ENCODE assay signal across 23 cellular contexts in the genomic region with DNA sequence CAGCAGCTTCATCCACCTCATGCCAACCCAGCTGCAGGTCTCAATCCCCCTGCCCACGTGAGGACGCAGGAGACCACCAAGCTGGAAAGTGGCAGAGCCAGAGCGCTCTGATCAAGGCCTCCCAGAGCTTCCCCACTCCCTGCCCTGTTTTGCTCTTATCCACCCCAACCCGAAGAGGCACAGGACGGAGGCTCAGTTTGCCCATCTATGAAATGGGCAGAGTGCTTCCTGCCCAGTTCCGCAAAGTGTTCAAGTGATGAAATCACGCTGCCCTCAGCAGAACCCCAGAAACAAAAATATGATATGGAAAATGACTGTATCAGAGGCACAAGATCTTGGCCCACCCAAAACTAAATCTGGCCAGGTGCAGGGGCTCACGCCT. TPM values are rescaled to one million over a fixed set of nuclear protein-coding genes. Genes with fewer than 3 reads are reported as not detected.
"Had no signal": no experiment of that assay in that cellular context is flagged by ENCODE, and none has a peak within 500 bp of the region (broad histone marks: within the 10 kb centered on the region; RNA-seq: fewer than 3 reads in every experiment).

No MANE protein-coding gene starts in this region.

- H3K27ac ChIP-seq: cardiac muscle cell, heart left ventricle, left ventricle myocardium inferior, prostate gland, right atrium auricular region, suprapubic skin had no signal

- H3K4me3 ChIP-seq: adrenal gland, cardiac muscle cell, heart left ventricle, left ventricle myocardium inferior, prostate gland, right atrium auricular region, suprapubic skin had no signal

- DNase-seq: activated CD4-positive, CD25-positive, alpha-beta regulatory T cell treated with anti-CD3 and anti-CD28 coated beads, Interleukin-2, amount 50 U/mL, for 72 hours; activated CD8-positive, alpha-beta memory T cell treated with anti-CD3 and anti-CD28 coated beads for 24 hours; activated CD8-positive, alpha-beta memory T cell treated with anti-CD3 and anti-CD28 coated beads, Interleukin-2, amount 50 U/mL, for 48 hours; activated gamma-delta T cell; activated T-cell treated with anti-CD3 and anti-CD28 coated beads, Interleukin-2, amount 50 U/mL, for 72 hours; left ventricle myocardium inferior; nephron progenitor cell; occipital lobe had no signal

- H3K27ac Mint-ChIP-seq: activated naive CD4-positive, alpha-beta T cell treated with anti-CD3 and anti-CD28 coated beads, Interleukin-2, amount 50 U/mL, for 72 hours; activated T-cell treated with anti-CD3 and anti-CD28 coated beads, Interleukin-2, amount 50 U/mL, for 72 hours; nephron progenitor cell; stimulated activated naive CD8-positive, alpha-beta T cell treated with anti-CD3 and anti-CD28 coated beads, Interleukin-15, Interleukin-2, amounts not matched to agents 100 ng/mL and 50 ng/mL, for 24 hours had no signal

- H3K9me3 ChIP-seq: adrenal gland, heart left ventricle, left ventricle myocardium inferior, prostate gland, right atrium auricular region, suprapubic skin had no signal

- H3K36me3 ChIP-seq: cardiac muscle cell, prostate gland had no signal

- H3K27me3 ChIP-seq: adrenal gland, cardiac muscle cell, heart left ventricle, right atrium auricular region, suprapubic skin had no signal

- H3K4me1 Mint-ChIP-seq: nephron progenitor cell had no signal

- FAIRE-seq: endometrium, frontal cortex had no signal

- H3K36me3 Mint-ChIP-seq: activated naive CD4-positive, alpha-beta T cell treated with anti-CD3 and anti-CD28 coated beads, Interleukin-2, amount 50 U/mL, for 72 hours had no signal

- H3K4me3 Mint-ChIP-seq: activated T-cell treated with anti-CD3 and anti-CD28 coated beads, Interleukin-2, amount 50 U/mL, for 72 hours; nephron progenitor cell; stimulated activated naive CD8-positive, alpha-beta T cell treated with anti-CD3 and anti-CD28 coated beads, Interleukin-15, Interleukin-2, amounts not matched to agents 100 ng/mL and 50 ng/mL, for 24 hours had no signal

- H3K9me3 Mint-ChIP-seq: activated naive CD4-positive, alpha-beta T cell treated with anti-CD3 and anti-CD28 coated beads, Interleukin-2, amount 50 U/mL, for 72 hours; activated T-cell treated with anti-CD3 and anti-CD28 coated beads, Interleukin-2, amount 50 U/mL, for 72 hours; nephron progenitor cell; stimulated activated naive CD8-positive, alpha-beta T cell treated with anti-CD3 and anti-CD28 coated beads, Interleukin-15, Interleukin-2, amounts not matched to agents 100 ng/mL and 50 ng/mL, for 24 hours had no signal

- H3K27me3 Mint-ChIP-seq: stimulated activated naive CD8-positive, alpha-beta T cell treated with anti-CD3 and anti-CD28 coated beads, Interleukin-15, Interleukin-2, amounts not matched to agents 100 ng/mL and 50 ng/mL, for 24 hours had no signal

- ATAC-seq: activated naive CD4-positive, alpha-beta T cell treated with anti-CD3 and anti-CD28 coated beads, Interleukin-2, amount 50 U/mL, for 72 hours; activated T-cell treated with anti-CD3 and anti-CD28 coated beads, Interleukin-2, amount 50 U/mL, for 72 hours; heart left ventricle had no signal

RNA-seq across cellular contexts. Expression of a gene that starts 7.9 kb away (rescaled TPM):
- total RNA-seq: activated naive CD4-positive, alpha-beta T cell treated with anti-CD3 and anti-CD28 coated beads, Interleukin-2, amount 50 U/mL, for 72 hours; activated T-cell treated with anti-CD3 and anti-CD28 coated beads, Interleukin-2, amount 50 U/mL, for 72 hours; cardiac muscle cell; frontal cortex; kidney epithelial cell; left ventricle myocardium inferior; mammary epithelial cell; myocyte; occipital lobe; prostate gland; right atrium auricular region; skeletal muscle tissue; suprapubic skin had no signal
- polyA plus RNA-seq: cardiac muscle cell, mammary epithelial cell had no signal

RNA-seq across cellular contexts. Expression of a gene that starts 52.8 kb away (rescaled TPM):
- total RNA-seq: T-helper 1 cell treated with Interleukin-12 subunit alpha and Interleukin-12 subunit beta and Interleukin-4 antibody, amounts not matched to agents 30 ng/mL and 1 ng/mL, for 36 hours had no signal
